ENCODE assay signal across 1 cellular context in the genomic region with DNA sequence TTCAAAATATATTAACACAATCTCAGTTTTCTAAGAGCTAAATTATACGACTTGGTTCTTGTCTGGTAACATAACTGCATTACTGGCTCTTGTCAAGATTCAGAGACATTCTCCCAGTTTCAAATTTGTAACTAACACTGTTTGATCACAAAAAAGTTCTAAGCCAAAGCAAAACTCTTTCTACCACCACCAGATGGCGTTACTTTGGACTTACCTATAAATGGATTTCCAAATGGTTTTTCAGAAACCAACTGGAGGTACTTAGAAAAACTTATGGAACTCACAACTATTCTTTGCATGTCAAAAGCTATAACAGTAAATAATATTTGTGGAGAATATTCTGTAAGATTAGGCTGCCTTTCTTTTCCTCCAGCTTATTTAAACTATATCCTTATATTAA.
TF ChIP-seq lines count a peak whose summit lies in the region.

No MANE protein-coding gene starts in this region.

TF ChIP-seq in GM23338, 12 proteins besides CTCF, POLR2A, EP300 and RAD21 (continued from another document):
- TF ChIP-seq, protein P1, sequence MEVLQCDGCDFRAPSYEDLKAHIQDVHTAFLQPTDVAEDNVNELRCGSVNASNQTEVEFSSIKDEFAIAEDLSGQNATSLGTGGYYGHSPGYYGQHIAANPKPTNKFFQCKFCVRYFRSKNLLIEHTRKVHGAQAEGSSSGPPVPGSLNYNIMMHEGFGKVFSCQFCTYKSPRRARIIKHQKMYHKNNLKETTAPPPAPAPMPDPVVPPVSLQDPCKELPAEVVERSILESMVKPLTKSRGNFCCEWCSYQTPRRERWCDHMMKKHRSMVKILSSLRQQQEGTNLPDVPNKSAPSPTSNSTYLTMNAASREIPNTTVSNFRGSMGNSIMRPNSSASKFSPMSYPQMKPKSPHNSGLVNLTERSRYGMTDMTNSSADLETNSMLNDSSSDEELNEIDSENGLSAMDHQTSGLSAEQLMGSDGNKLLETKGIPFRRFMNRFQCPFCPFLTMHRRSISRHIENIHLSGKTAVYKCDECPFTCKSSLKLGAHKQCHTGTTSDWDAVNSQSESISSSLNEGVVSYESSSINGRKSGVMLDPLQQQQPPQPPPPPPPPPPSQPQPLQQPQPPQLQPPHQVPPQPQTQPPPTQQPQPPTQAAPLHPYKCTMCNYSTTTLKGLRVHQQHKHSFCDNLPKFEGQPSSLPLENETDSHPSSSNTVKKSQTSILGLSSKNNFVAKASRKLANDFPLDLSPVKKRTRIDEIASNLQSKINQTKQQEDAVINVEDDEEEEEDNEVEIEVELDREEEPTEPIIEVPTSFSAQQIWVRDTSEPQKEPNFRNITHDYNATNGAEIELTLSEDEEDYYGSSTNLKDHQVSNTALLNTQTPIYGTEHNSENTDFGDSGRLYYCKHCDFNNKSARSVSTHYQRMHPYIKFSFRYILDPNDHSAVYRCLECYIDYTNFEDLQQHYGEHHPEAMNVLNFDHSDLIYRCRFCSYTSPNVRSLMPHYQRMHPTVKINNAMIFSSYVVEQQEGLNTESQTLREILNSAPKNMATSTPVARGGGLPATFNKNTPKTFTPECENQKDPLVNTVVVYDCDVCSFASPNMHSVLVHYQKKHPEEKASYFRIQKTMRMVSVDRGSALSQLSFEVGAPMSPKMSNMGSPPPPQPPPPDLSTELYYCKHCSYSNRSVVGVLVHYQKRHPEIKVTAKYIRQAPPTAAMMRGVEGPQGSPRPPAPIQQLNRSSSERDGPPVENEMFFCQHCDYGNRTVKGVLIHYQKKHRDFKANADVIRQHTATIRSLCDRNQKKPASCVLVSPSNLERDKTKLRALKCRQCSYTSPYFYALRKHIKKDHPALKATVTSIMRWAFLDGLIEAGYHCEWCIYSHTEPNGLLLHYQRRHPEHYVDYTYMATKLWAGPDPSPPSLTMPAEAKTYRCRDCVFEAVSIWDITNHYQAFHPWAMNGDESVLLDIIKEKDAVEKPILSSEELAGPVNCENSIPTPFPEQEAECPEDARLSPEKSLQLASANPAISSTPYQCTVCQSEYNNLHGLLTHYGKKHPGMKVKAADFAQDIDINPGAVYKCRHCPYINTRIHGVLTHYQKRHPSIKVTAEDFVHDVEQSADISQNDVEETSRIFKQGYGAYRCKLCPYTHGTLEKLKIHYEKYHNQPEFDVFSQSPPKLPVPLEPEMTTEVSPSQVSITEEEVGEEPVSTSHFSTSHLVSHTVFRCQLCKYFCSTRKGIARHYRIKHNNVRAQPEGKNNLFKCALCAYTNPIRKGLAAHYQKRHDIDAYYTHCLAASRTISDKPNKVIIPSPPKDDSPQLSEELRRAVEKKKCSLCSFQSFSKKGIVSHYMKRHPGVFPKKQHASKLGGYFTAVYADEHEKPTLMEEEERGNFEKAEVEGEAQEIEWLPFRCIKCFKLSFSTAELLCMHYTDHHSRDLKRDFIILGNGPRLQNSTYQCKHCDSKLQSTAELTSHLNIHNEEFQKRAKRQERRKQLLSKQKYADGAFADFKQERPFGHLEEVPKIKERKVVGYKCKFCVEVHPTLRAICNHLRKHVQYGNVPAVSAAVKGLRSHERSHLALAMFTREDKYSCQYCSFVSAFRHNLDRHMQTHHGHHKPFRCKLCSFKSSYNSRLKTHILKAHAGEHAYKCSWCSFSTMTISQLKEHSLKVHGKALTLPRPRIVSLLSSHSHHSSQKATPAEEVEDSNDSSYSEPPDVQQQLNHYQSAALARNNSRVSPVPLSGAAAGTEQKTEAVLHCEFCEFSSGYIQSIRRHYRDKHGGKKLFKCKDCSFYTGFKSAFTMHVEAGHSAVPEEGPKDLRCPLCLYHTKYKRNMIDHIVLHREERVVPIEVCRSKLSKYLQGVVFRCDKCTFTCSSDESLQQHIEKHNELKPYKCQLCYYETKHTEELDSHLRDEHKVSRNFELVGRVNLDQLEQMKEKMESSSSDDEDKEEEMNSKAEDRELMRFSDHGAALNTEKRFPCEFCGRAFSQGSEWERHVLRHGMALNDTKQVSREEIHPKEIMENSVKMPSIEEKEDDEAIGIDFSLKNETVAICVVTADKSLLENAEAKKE (CRISPR knock-in tag; IDR thresholded peaks at IDR 0.05): no peak
- no peak for TF ChIP-seq NANOG (IDR thresholded peaks at IDR 0.05; ENCODE audit: borderline replicate concordance)
- TF ChIP-seq STAT1 (IDR thresholded peaks at IDR 0.05; ENCODE audit: unreplicated experiment): no peak
